In the genomic region with DNA sequence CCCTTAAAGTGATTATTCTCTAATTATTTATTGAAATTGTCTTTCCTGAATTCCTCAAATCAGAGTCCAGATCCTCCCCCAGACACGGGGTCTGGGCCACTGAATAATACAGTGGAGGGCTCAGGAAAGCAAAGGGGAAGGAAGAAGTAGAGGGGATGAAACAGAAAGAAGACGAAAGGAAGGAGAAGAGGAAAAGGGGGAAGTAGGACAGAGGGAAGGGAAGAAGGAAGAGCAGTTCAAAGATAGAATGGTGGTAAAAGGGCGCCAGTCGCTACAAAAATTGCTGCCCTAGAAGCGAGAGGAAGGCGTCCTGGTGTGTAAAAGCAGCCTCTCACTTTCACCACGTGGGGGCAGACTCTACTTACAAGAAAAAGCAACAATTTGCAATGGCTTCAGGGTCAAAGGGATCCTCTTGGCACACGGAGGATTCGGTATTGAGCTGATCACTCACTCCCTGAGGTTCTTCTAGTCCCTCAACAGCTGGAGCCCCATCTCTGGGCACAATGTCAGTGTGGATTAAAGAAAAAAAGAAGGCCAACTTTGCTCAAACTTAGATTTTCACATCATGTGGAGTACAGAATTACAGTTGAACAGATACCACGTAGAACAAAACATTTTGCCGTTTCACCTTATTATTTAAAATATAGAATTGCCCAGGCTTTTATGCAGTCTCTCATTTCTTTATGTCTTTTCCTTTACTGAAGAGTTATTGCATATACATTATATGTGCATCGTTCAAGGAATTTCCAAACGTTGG, we compare ENCODE assay signal across 8 cellular contexts. TPM values are rescaled to one million over a fixed set of nuclear protein-coding genes. Genes with fewer than 3 reads are reported as not detected.
A peak's percentile ranks its signal among the peaks of the same experiment; 100 is the strongest.
DNase-seq lines count a peak whose midpoint lies in the region; ATAC-seq, FAIRE-seq and TF ChIP-seq lines count a peak whose summit lies in the region.

No MANE protein-coding gene starts in this region.

- H3K36me3 ChIP-seq in cardiac muscle cell: no peaks in the 10 kb centered on the region

- peak; percentile 86 for DNase-seq in DMS153 (lab: John Stamatoyannopoulos, UW)
- DNase-seq in H54 (ENCODE audit: insufficient read length, low spot score): peak; percentile 59
- DNase-seq in NCI-H1105 treated with DMSO at 0.1 percent for 48 hours (lab: John Stamatoyannopoulos, UW): peak; percentile 92
- DNase-seq in SKM-1 treated with dmso at 0.1 percent for 144 hours (lab: John Stamatoyannopoulos, UW; ENCODE audit: unreplicated experiment): peak; percentile 72
- peak; percentile 50 to 60 for DNase-seq in activated naive CD4-positive, alpha-beta T cell treated with anti-CD3 and anti-CD28 coated beads, Interleukin-2, amount 50 U/mL, for 72 hours (ENCODE audit: low spot score in 2 of 2)
- peak; percentile 88 for DNase-seq in cardiac muscle cell (ENCODE audit: low read depth in 1 of 2, low spot score in 1 of 2)
- peak; percentile 50 for DNase-seq in pulmonary artery endothelial cell (ENCODE audit: low read depth, low spot score)

- no peaks in the 10 kb centered on the region for H3K9me3 ChIP-seq in cardiac muscle cell (ENCODE audit: low read depth)

- TF ChIP-seq CTCF in cardiac muscle cell (IDR thresholded peaks at IDR 0.05; ENCODE audit: low read depth, low read length): peak; percentile 85

- no peaks in the 10 kb centered on the region for H3K27me3 ChIP-seq in cardiac muscle cell

- H3K36me3 Mint-ChIP-seq in activated naive CD4-positive, alpha-beta T cell treated with anti-CD3 and anti-CD28 coated beads, Interleukin-2, amount 50 U/mL, for 72 hours: no peaks in the 10 kb centered on the region

- no peak overlapping the region for H3K4me3 ChIP-seq in cardiac muscle cell

- FAIRE-seq in H54 (lab: Jason Lieb, UNC): peak; percentile 52

- no peak overlapping the region for H3K27ac ChIP-seq in cardiac muscle cell

- peaks cover 18% of the 10 kb centered on the region for H3K4me1 ChIP-seq in cardiac muscle cell (ENCODE audit: low read depth)

- peak; percentile 84 to 88 for ATAC-seq in activated naive CD4-positive, alpha-beta T cell treated with anti-CD3 and anti-CD28 coated beads, Interleukin-2, amount 50 U/mL, for 72 hours
- no peak for ATAC-seq in HG03457 (IDR thresholded peaks at IDR 0.05; ENCODE audit: unreplicated experiment)

- TF ChIP-seq POLR2A in H54 (IDR thresholded peaks at IDR 0.05; ENCODE audit: low read depth, low read length): no peak

- H3K9me3 Mint-ChIP-seq in activated naive CD4-positive, alpha-beta T cell treated with anti-CD3 and anti-CD28 coated beads, Interleukin-2, amount 50 U/mL, for 72 hours: no peaks in the 10 kb centered on the region

- no peak overlapping the region for H3K27ac Mint-ChIP-seq in activated naive CD4-positive, alpha-beta T cell treated with anti-CD3 and anti-CD28 coated beads, Interleukin-2, amount 50 U/mL, for 72 hours

RNA-seq across cellular contexts. Expression of gene NPVF, which starts 31.4 kb away (rescaled TPM):
- total RNA-seq in activated naive CD4-positive, alpha-beta T cell treated with anti-CD3 and anti-CD28 coated beads, Interleukin-2, amount 50 U/mL, for 72 hours: not detected
- not detected in 2 replicates for total RNA-seq in cardiac muscle cell
- not detected in 2 replicates for polyA plus RNA-seq in cardiac muscle cell
- total RNA-seq in pulmonary artery endothelial cell: not detected in 2 replicates
